Comparison of ENCODE assay signal across 18 cellular contexts in genomic region chr22:42214625-42215415, GRCh38. TPM values are rescaled to one million over a fixed set of nuclear protein-coding genes. Genes with fewer than 3 reads are reported as not detected.
DNase-seq lines count a peak whose midpoint lies in the region; ATAC-seq, FAIRE-seq and TF ChIP-seq lines count a peak whose summit lies in the region.
"Had no signal": no experiment of that assay in that cellular context is flagged by ENCODE, and none has a peak within 500 bp of the region (broad histone marks: within the 10 kb centered on the region; RNA-seq: fewer than 3 reads in every experiment).

No MANE protein-coding gene starts in this region.

- FAIRE-seq in HepG2 (lab: Jason Lieb, UNC): no peak

- TF ChIP-seq EP300 in HepG2 (IDR thresholded peaks at IDR 0.05; ENCODE audit: low read depth in 2 of 2, low read length in 2 of 2): no peak
- TF ChIP-seq EP300 in HepG2 (CRISPR knock-in tag; IDR thresholded peaks at IDR 0.05; ENCODE audit: borderline replicate concordance): no peak

- no peak for TF ChIP-seq CTCF in CD8-positive, alpha-beta T cell (IDR thresholded peaks at IDR 0.05)
- TF ChIP-seq CTCF in astrocyte of the spinal cord (IDR thresholded peaks at IDR 0.05; ENCODE audit: low read depth, low read length) (no peak), heart left ventricle (IDR thresholded peaks at IDR 0.05) (no peak), HepG2 (CRISPR knock-in tag; IDR thresholded peaks at IDR 0.05) (no peak)

- BruUV-seq in HepG2 (replicated peaks; lab: Mats Ljungman, UMichigan): no TSS peak

- H3K4me3 ChIP-seq in CD8-positive, alpha-beta T cell (ENCODE audit: low read depth, low read length): no peak overlapping the region
- H3K4me3 ChIP-seq in astrocyte of the spinal cord (ENCODE audit: low read depth, low read length) (no peak overlapping the region), heart left ventricle (no peak overlapping the region), HepG2 (replicated peaks in 1 of 3; ENCODE audit: insufficient read depth in 1 of 3, low read depth in 2 of 3, low read length in 3 of 3) (no peak overlapping the region)
- H3K4me3 ChIP-seq: esophagus squamous epithelium had no signal

- H3K4me3 Mint-ChIP-seq in CD8-positive, alpha-beta T cell: no peak overlapping the region
- H3K4me3 Mint-ChIP-seq: activated CD4-positive, alpha-beta T cell treated with anti-CD3 and anti-CD28 coated beads, Interleukin-2, amount 10 ng/mL, durations not matched to agents 7 days and 5 days; stimulated activated memory B cell treated with anti-CD40 and anti-IgM and Interleukin-4, amounts not matched to agents 10 μg/mL and 1 μg/mL and 100 μg/mL, for 72 hours; T-helper 1 cell treated with Interleukin-12 subunit alpha and Interleukin-12 subunit beta and Interleukin-4 antibody, amounts not matched to agents 30 μg/mL and 1 μg/mL, for 36 hours had no signal

- no peak for DNase-seq in CD8-positive, alpha-beta T cell
- DNase-seq in astrocyte of the spinal cord (ENCODE audit: low read depth, low spot score) (peak; percentile 58), heart left ventricle (peak; percentile 45 to 78 (median 63)), nucleus accumbens (lab: John Stamatoyannopoulos, UW) (peak in 55 of 56 donors; percentile 35 to 94 (median 79)), HepG2 (ENCODE audit: low spot score) (no peak)
- no peak for DNase-seq in activated effector memory CD4-positive, alpha-beta T cell treated with Interleukin-2 at 50 U/mL for 16 hours
- no peak for DNase-seq in activated CD4-positive, alpha-beta T cell treated with anti-CD3 and anti-CD28 coated beads for 4 hours
- DNase-seq: activated CD4-positive, alpha-beta T cell treated with anti-CD3 and anti-CD28 coated beads, Interleukin-2, amount 10 ng/mL, durations not matched to agents 7 days and 5 days; activated gamma-delta T cell; central memory CD4-positive, alpha-beta T cell; esophagus squamous epithelium; KG1; NCI-H69; stimulated activated CD4-positive, alpha-beta T cell treated with anti-CD3 and anti-CD28 coated beads, Interleukin-4, amount 100 ng/mL, for 4 hours had no signal

- no peak overlapping the region for H3K4me2 ChIP-seq in HepG2 (ENCODE audit: low read depth, low read length)

- H3K9ac ChIP-seq in HepG2 (ENCODE audit: insufficient read depth, low read depth, low read length): no peak overlapping the region

- in situ Hi-C loops in astrocyte of the spinal cord (cut with HindIII; ENCODE audit: low sequenced_read_pairs): no loop called here
- in situ Hi-C loops in HepG2 (cut with HindIII; ENCODE audit: extremely low pct_ligation_motif_present, low pct_unique_long_range_greater_than_20kb): no loop called here

- peaks cover 60% of the 10 kb centered on the region for H3K36me3 Mint-ChIP-seq in CD8-positive, alpha-beta T cell

- no peak for TF ChIP-seq RAD21 in HepG2 (CRISPR knock-in tag; IDR thresholded peaks at IDR 0.05)

- H3K27me3 Mint-ChIP-seq in CD8-positive, alpha-beta T cell (ENCODE audit: low read depth): no peaks in the 10 kb centered on the region
- H3K27me3 Mint-ChIP-seq: activated CD4-positive, alpha-beta T cell treated with anti-CD3 and anti-CD28 coated beads, Interleukin-2, amount 10 ng/mL, durations not matched to agents 7 days and 5 days; stimulated activated memory B cell treated with anti-CD40 and anti-IgM and Interleukin-4, amounts not matched to agents 10 μg/mL and 1 μg/mL and 100 μg/mL, for 72 hours had no signal

- CTCF ChIA-PET in CD8-positive, alpha-beta T cell (lab: Charles Lee): interaction anchor here (1.0 to 1.1 kb wide), 3 partner anchors 12 to 17 kb away, joined by 3 read pairs; no protein-coding TSS in a partner anchor
- CTCF ChIA-PET in HepG2 (lab: Yijun Ruan, JAX; ENCODE audit: low intra/inter-chr PET ratio, low total read pairs): no interaction called here

- no peak overlapping the region for H3K27ac ChIP-seq in CD8-positive, alpha-beta T cell (ENCODE audit: low read depth, low read length)
- H3K27ac ChIP-seq in heart left ventricle (peak overlapping the region in 4 of 12 donors; percentile 21 to 53 (median 30)), HepG2 (ENCODE audit: extremely low read length, insufficient read depth, low read length) (no peak overlapping the region)
- H3K27ac ChIP-seq: esophagus squamous epithelium, RWPE1 had no signal

- peaks cover 26% of the 10 kb centered on the region for H4K20me1 ChIP-seq in HepG2 (ENCODE audit: insufficient read depth, low read length)

- TF ChIP-seq POLR2A in heart left ventricle (IDR thresholded peaks at IDR 0.05) (no peak), HepG2 (IDR thresholded peaks at IDR 0.05; ENCODE audit: insufficient read depth in 1 of 2, low read depth in 2 of 2, low read length in 2 of 2) (no peak)

- H3K79me2 ChIP-seq in HepG2 (ENCODE audit: insufficient read depth, low read length): peaks cover 26% of the 10 kb centered on the region

- no peak overlapping the region for H2AFZ ChIP-seq in HepG2 (ENCODE audit: low read length)

- H3K4me1 Mint-ChIP-seq in CD8-positive, alpha-beta T cell (ENCODE audit: low read depth): peaks cover 53% of the 10 kb centered on the region

- WGBS in heart left ventricle, 4 donors: 73 to 84% (median 77%) methylated on average over 9 to 15 of the region's 15 CpGs
- WGBS in HepG2 (ENCODE audit: low lambda C conversion rate): 97% methylated on average over 8 of the region's 15 CpGs

- peak overlapping the region; percentile 30 for H3K27ac Mint-ChIP-seq in CD8-positive, alpha-beta T cell
- H3K27ac Mint-ChIP-seq: activated CD4-positive, alpha-beta T cell treated with anti-CD3 and anti-CD28 coated beads, Interleukin-2, amount 10 ng/mL, durations not matched to agents 7 days and 5 days; stimulated activated memory B cell treated with anti-CD40 and anti-IgM and Interleukin-4, amounts not matched to agents 10 μg/mL and 1 μg/mL and 100 μg/mL, for 72 hours; T-helper 1 cell treated with Interleukin-12 subunit alpha and Interleukin-12 subunit beta and Interleukin-4 antibody, amounts not matched to agents 30 μg/mL and 1 μg/mL, for 36 hours had no signal

- peaks cover 32% of the 10 kb centered on the region for H3K36me3 ChIP-seq in CD8-positive, alpha-beta T cell (ENCODE audit: insufficient read depth, low read length)
- H3K36me3 ChIP-seq in heart left ventricle: peaks cover 0 to 56% (median 47%) of the 10 kb centered on the region in 9 donors
- H3K36me3 ChIP-seq in HepG2 (replicated peaks in 1 of 2; ENCODE audit: control insufficient read depth in 1 of 2, insufficient read depth in 2 of 2, low read length in 2 of 2): peaks cover 38 to 54% of the 10 kb centered on the region in 2 experiments

- H3K9me3 Mint-ChIP-seq in CD8-positive, alpha-beta T cell: no peaks in the 10 kb centered on the region
- H3K9me3 Mint-ChIP-seq: activated CD4-positive, alpha-beta T cell treated with anti-CD3 and anti-CD28 coated beads, Interleukin-2, amount 10 ng/mL, durations not matched to agents 7 days and 5 days; stimulated activated memory B cell treated with anti-CD40 and anti-IgM and Interleukin-4, amounts not matched to agents 10 μg/mL and 1 μg/mL and 100 μg/mL, for 72 hours; T-helper 1 cell treated with Interleukin-12 subunit alpha and Interleukin-12 subunit beta and Interleukin-4 antibody, amounts not matched to agents 30 μg/mL and 1 μg/mL, for 36 hours had no signal

- no peaks in the 10 kb centered on the region for H3K27me3 ChIP-seq in CD8-positive, alpha-beta T cell (ENCODE audit: insufficient read depth, low read length)
- H3K27me3 ChIP-seq in heart left ventricle: no peaks in the 10 kb centered on the region
- H3K27me3 ChIP-seq in HepG2 (ENCODE audit: control insufficient read depth in 1 of 2, insufficient read depth in 2 of 2, low read length in 2 of 2): no peaks in the 10 kb centered on the region
- H3K27me3 ChIP-seq: esophagus squamous epithelium had no signal

- ATAC-seq in CD8-positive, alpha-beta T cell: no peak
- ATAC-seq in heart left ventricle (peak; percentile 83 to 91 (median 89)), HG03196 (IDR thresholded peaks at IDR 0.05; ENCODE audit: unreplicated experiment) (no peak), HepG2 (no peak)
- ATAC-seq: stimulated activated memory B cell treated with anti-CD40 and anti-IgM and Interleukin-4, amounts not matched to agents 10 μg/mL and 1 μg/mL and 100 μg/mL, for 72 hours had no signal

- no peaks in the 10 kb centered on the region for H3K9me3 ChIP-seq in CD8-positive, alpha-beta T cell (ENCODE audit: low read length)
- H3K9me3 ChIP-seq in heart left ventricle (no peaks in the 10 kb centered on the region), HepG2 (ENCODE audit: low read length) (no peaks in the 10 kb centered on the region)
- H3K9me3 ChIP-seq: esophagus squamous epithelium had no signal

- intact Hi-C loops in CD8-positive, alpha-beta T cell (cut with DNase I, micrococcal nuclease): no loop called here
- intact Hi-C loops in heart left ventricle (cut with DNase I): no loop called here
- intact Hi-C loops in HepG2 (cut with micrococcal nuclease; ENCODE audit: unreplicated experiment): no loop called here

- peaks cover 16% of the 10 kb centered on the region for H3K4me1 ChIP-seq in CD8-positive, alpha-beta T cell (ENCODE audit: insufficient read depth, low read length)
- H3K4me1 ChIP-seq in heart left ventricle: peaks cover 0 to 21% (median 9%) of the 10 kb centered on the region in 12 donors
- peaks cover 13% of the 10 kb centered on the region; the same call in 1 of the 2 replicates for H3K4me1 ChIP-seq in HepG2 (ENCODE audit: insufficient read depth, low read length)

- POLR2A ChIA-PET in CD8-positive, alpha-beta T cell (lab: Charles Lee): no interaction called here
- POLR2A ChIA-PET in HepG2 (lab: Yijun Ruan, JAX): no interaction called here

RNA-seq across cellular contexts. Expression of gene TCF20, which starts 55.6 kb away (rescaled TPM):
- total RNA-seq in CD8-positive, alpha-beta T cell: 10 to 100 TPM; 50.7 to 60.6 TPM
- 10 to 100 TPM; 12.1 to 25.7 (median 15.8) TPM for total RNA-seq in heart left ventricle
- 1 to 10 TPM; 5.2 to 8.0 TPM for polyA plus RNA-seq in heart left ventricle
- total RNA-seq in HepG2 (2016; rRNA removed; fragmentation: Illumina TruSeq; extraction: Trizol): 23.7 and 25.7 TPM in 2 replicates
- total RNA-seq in HepG2 (2016; cell fraction: cytosol; rRNA removed; fragmentation: Illumina TruSeq; extraction: Trizol; ENCODE audit: low read depth): 1.5 TPM in 2 replicates
- total RNA-seq in HepG2 (2016; cell fraction: insoluble cytoplasmic fraction; rRNA removed; fragmentation: Illumina TruSeq; extraction: Trizol): 23.1 and 26.1 TPM in 2 replicates
- total RNA-seq in HepG2 (2016; cell fraction: membrane; rRNA removed; fragmentation: Illumina TruSeq; extraction: Trizol): 7.4 and 8.3 TPM in 2 replicates
- 19.0 and 20.9 TPM in 2 replicates for total RNA-seq in HepG2 (2016; cell fraction: nucleus; rRNA removed; fragmentation: Illumina TruSeq; extraction: Trizol)
- 12.8 and 15.8 TPM in 2 replicates for polyA plus RNA-seq in HepG2 (2011; rRNA removed)
- polyA plus RNA-seq in HepG2 (2011; cell fraction: cytosol; rRNA removed): 12.1 and 14.1 TPM in 2 replicates
- polyA plus RNA-seq in HepG2 (2011; cell fraction: nucleus; rRNA removed): 14.6 and 15.9 TPM in 2 replicates
- 13.0 and 16.5 TPM in 2 replicates for polyA plus RNA-seq in HepG2 (2012)
- polyA plus RNA-seq in HepG2 (2016; cell fraction: cytosol; fragmentation: Illumina TruSeq; extraction: Trizol; ENCODE audit: low read depth): 0.41 and 0.70 TPM in 2 replicates
- polyA plus RNA-seq in HepG2 (2016; cell fraction: insoluble cytoplasmic fraction; fragmentation: Illumina TruSeq; extraction: Trizol; ENCODE audit: low read depth): 16.1 and 17.1 TPM in 2 replicates
- 2.3 and 2.6 TPM in 2 replicates for polyA plus RNA-seq in HepG2 (2016; cell fraction: membrane; fragmentation: Illumina TruSeq; extraction: Trizol; ENCODE audit: low read depth)
- 16.7 and 20.2 TPM in 2 replicates for polyA plus RNA-seq in HepG2 (2016; cell fraction: nucleus; fragmentation: Illumina TruSeq; extraction: Trizol; ENCODE audit: insufficient read depth, low read depth)
- polyA minus RNA-seq in HepG2 (2011; rRNA and poly(A)+ RNA removed; ENCODE audit: low replicate concordance): 35.6 and 52.5 TPM in 2 replicates
- 20.2 and 25.1 TPM in 2 replicates for polyA minus RNA-seq in HepG2 (2011; cell fraction: cytosol; rRNA and poly(A)+ RNA removed)
- 24.6 and 30.6 TPM in 2 replicates for polyA minus RNA-seq in HepG2 (2011; cell fraction: nucleus; rRNA and poly(A)+ RNA removed)

Comparison
In these comparisons a context has a peak if more than half of its experiments do, and no peak if none do; other contexts are left out.
1. ATAC-seq: peak in heart left ventricle (4 of 4); none in CD8-positive, alpha-beta T cell (single experiment), HG03196 (single experiment) and HepG2 (single experiment).
2. DNase-seq: peak in astrocyte of the spinal cord (single experiment), heart left ventricle (5 of 5) and nucleus accumbens (55 of 56); none in CD8-positive, alpha-beta T cell (0 of 7), activated effector memory CD4-positive, alpha-beta T cell treated with Interleukin-2 at 50 U/mL for 16 hours (single experiment), HepG2 (single experiment) and activated CD4-positive, alpha-beta T cell treated with anti-CD3 and anti-CD28 coated beads for 4 hours (0 of 2).